Comparison of ENCODE assay signal across 10 cellular contexts in genomic region chr16:87983416-87984097, GRCh38. TPM values are rescaled to one million over a fixed set of nuclear protein-coding genes. Genes with fewer than 3 reads are reported as not detected.
DNase-seq lines count a peak whose midpoint lies in the region; ATAC-seq and TF ChIP-seq lines count a peak whose summit lies in the region.
"Not testable (repeated sequence)": the region's sequence is repeated elsewhere in the genome, so short reads cannot be mapped to it uniquely, and the experiment has no call there.
"Had no signal": no experiment of that assay in that cellular context is flagged by ENCODE, and none has a peak within 500 bp of the region (broad histone marks: within the 10 kb centered on the region; RNA-seq: fewer than 3 reads in every experiment).

No MANE protein-coding gene starts in this region.

- H3K27ac ChIP-seq in hepatocyte = not testable (repeated sequence)

- H3K4me1 Mint-ChIP-seq in activated naive CD4-positive, alpha-beta T cell treated with anti-CD3 and anti-CD28 coated beads, Interleukin-2, amount 50 U/mL, for 24 hours = peaks cover 77% of the 10 kb centered on the region
- peaks cover 19 to 42% of the 10 kb centered on the region in 2 donors for H3K4me1 Mint-ChIP-seq in effector memory CD8-positive, alpha-beta T cell (ENCODE audit: low read depth in 2 of 2)
- H3K4me1 Mint-ChIP-seq in neural crest cell = not testable (repeated sequence)

- not testable (repeated sequence) for H3K9me3 ChIP-seq in hepatocyte (ENCODE audit: low read depth)

- not testable (repeated sequence) for H3K79me2 ChIP-seq in hepatocyte

- not testable (repeated sequence) for H3K9me2 ChIP-seq in hepatocyte (replicated peaks; ENCODE audit: insufficient read depth)

- TF ChIP-seq CTCF in hepatocyte (IDR thresholded peaks at IDR 0.05; ENCODE audit: poor library complexity) = peak; percentile 40
- TF ChIP-seq CTCF in neural crest cell (conservative IDR thresholded peaks at IDR 0.05) = peak; percentile 45

- H3K36me3 Mint-ChIP-seq in activated naive CD4-positive, alpha-beta T cell treated with anti-CD3 and anti-CD28 coated beads, Interleukin-2, amount 50 U/mL, for 24 hours = peaks cover 32% of the 10 kb centered on the region
- peaks cover 77% of the 10 kb centered on the region for H3K36me3 Mint-ChIP-seq in effector memory CD8-positive, alpha-beta T cell (ENCODE audit: insufficient read depth)
- H3K36me3 Mint-ChIP-seq in neural crest cell (ENCODE audit: low read depth) = not testable (repeated sequence)

- H3K4me3 Mint-ChIP-seq in activated naive CD4-positive, alpha-beta T cell treated with anti-CD3 and anti-CD28 coated beads, Interleukin-2, amount 50 U/mL, for 24 hours = peak overlapping the region; percentile 47
- not testable (repeated sequence) for H3K4me3 Mint-ChIP-seq in effector memory CD8-positive, alpha-beta T cell; neural crest cell

- H4K20me1 ChIP-seq in hepatocyte (ENCODE audit: insufficient read depth, poor library complexity, severe bottlenecking) = not testable (repeated sequence)

- not testable (repeated sequence) for H3K4me3 ChIP-seq in hepatocyte

- WGBS in hepatocyte (ENCODE audit: low lambda C conversion rate, missing lambda C conversion rate) = 59% methylated on average over 20 of the region's 20 CpGs

- H3K27me3 Mint-ChIP-seq in activated naive CD4-positive, alpha-beta T cell treated with anti-CD3 and anti-CD28 coated beads, Interleukin-2, amount 50 U/mL, for 24 hours; effector memory CD8-positive, alpha-beta T cell; neural crest cell (ENCODE audit: low read depth): not testable (repeated sequence)

- not testable (repeated sequence) for H2AFZ ChIP-seq in hepatocyte

- not testable (repeated sequence) for H3K4me1 ChIP-seq in hepatocyte (ENCODE audit: insufficient read depth)

- not testable (repeated sequence) for H3K9me3 Mint-ChIP-seq in activated naive CD4-positive, alpha-beta T cell treated with anti-CD3 and anti-CD28 coated beads, Interleukin-2, amount 50 U/mL, for 24 hours; effector memory CD8-positive, alpha-beta T cell; neural crest cell

- in situ Hi-C loops in SK-MEL-5 (cut with HindIII; ENCODE audit: low pct_unique_long_range_greater_than_20kb, low sequenced_read_pairs) = not testable (repeated sequence)

- peak overlapping the region; percentile 76 for H3K27ac Mint-ChIP-seq in activated naive CD4-positive, alpha-beta T cell treated with anti-CD3 and anti-CD28 coated beads, Interleukin-2, amount 50 U/mL, for 24 hours
- H3K27ac Mint-ChIP-seq in effector memory CD8-positive, alpha-beta T cell = peak overlapping the region; percentile 38 to 49
- not testable (repeated sequence) for H3K27ac Mint-ChIP-seq in neural crest cell (ENCODE audit: unreplicated experiment)

- not testable (repeated sequence) for H3K27me3 ChIP-seq in hepatocyte

- peak overlapping the region; percentile 29 for H3K4me2 ChIP-seq in hepatocyte

- H3K36me3 ChIP-seq in hepatocyte (replicated peaks; ENCODE audit: insufficient read depth, low read depth) = not testable (repeated sequence)

- DNase-seq in CD1c-positive myeloid dendritic cell (ENCODE audit: extremely low spot score) = peak; percentile 79
- peak; percentile 19 for DNase-seq in HCEC 1CT
- peak; percentile 54 for DNase-seq in SK-MEL-5 (ENCODE audit: low read depth, low spot score)
- not testable (repeated sequence) for DNase-seq in effector memory CD8-positive, alpha-beta T cell; hepatocyte (ENCODE audit: low spot score); neural crest cell (ENCODE audit: low read depth, low spot score)
- DNase-seq in stimulated activated naive CD4-positive, alpha-beta T cell treated with Interleukin-2 at 50 U/mL for 16 hours (lab: John Stamatoyannopoulos, UW) = peak; percentile 21

- not testable (repeated sequence) for ATAC-seq in effector memory CD8-positive, alpha-beta T cell (replicated peaks)

RNA-seq across cellular contexts. Expression of gene BANP, which starts 32.3 kb away (rescaled TPM):
- 13.6 and 14.6 TPM in 2 replicates for total RNA-seq in SK-MEL-5 (2014; rRNA removed; shearing (Covaris generic))
- polyA plus RNA-seq in SK-MEL-5 (2015; cell fraction: cytosol; rRNA removed) = 12.9 and 17.1 TPM in 2 replicates
- polyA plus RNA-seq in SK-MEL-5 (2015; cell fraction: nucleus; rRNA removed) = 48.6 and 60.2 TPM in 2 replicates
- 17.9 and 23.8 TPM in 2 replicates for total RNA-seq in hepatocyte
- polyA plus RNA-seq in hepatocyte = 17.3 and 22.8 TPM in 2 replicates
- 34.0 and 39.1 TPM in 2 replicates for total RNA-seq in neural crest cell

RNA-seq across cellular contexts. Expression of gene CA5A, which starts 47.2 kb away (rescaled TPM):
- not detected in 2 replicates for total RNA-seq in SK-MEL-5 (2014; rRNA removed; shearing (Covaris generic))
- polyA plus RNA-seq in SK-MEL-5 (2015; cell fraction: cytosol; rRNA removed) = not detected in 2 replicates
- polyA plus RNA-seq in SK-MEL-5 (2015; cell fraction: nucleus; rRNA removed) = not detected in 2 replicates
- total RNA-seq in hepatocyte (1.7 and 1.9 TPM in 2 replicates), neural crest cell (not detected in 2 replicates)
- polyA plus RNA-seq in hepatocyte = 0.91 and 1.0 TPM in 2 replicates
- total RNA-seq: ascending aorta, subcutaneous adipose tissue had no signal
